8 cellular contexts compared by ENCODE assay signal in genomic region chr1:180231506-180232420, GRCh38. TPM values are rescaled to one million over a fixed set of nuclear protein-coding genes. Genes with fewer than 3 reads are reported as not detected.
A peak's percentile ranks its signal among the peaks of the same experiment; 100 is the strongest.
DNase-seq lines count a peak whose midpoint lies in the region; ATAC-seq and TF ChIP-seq lines count a peak whose summit lies in the region.

No MANE protein-coding gene starts in this region.

- TF ChIP-seq CTCF in kidney epithelial cell (IDR thresholded peaks at IDR 0.05; ENCODE audit: insufficient read depth, low read length, poor library complexity, severe bottlenecking) = peak; percentile 13

- H3K4me1 ChIP-seq in thymus (ENCODE audit: control insufficient read depth, insufficient read depth, low read length) = peaks cover 22% of the 10 kb centered on the region

- peak; percentile 16 for DNase-seq in stimulated activated CD4-positive, alpha-beta T cell treated with anti-CD3 and anti-CD28 coated beads, Interleukin-12 subunit alpha, Interleukin-12 subunit beta, amount 100 ng/mL, for 4 hours
- DNase-seq in stimulated activated CD4-positive, alpha-beta T cell treated with anti-CD3 and anti-CD28 coated beads, Interleukin-1b, Interleukin-23, amount 100 ng/mL, for 48 hours = no peak
- DNase-seq in NCI-H460 (ENCODE audit: extremely low read depth, low read depth) (peak; percentile 64), amniotic epithelial cell (ENCODE audit: low read depth) (peak; percentile 27), kidney epithelial cell (ENCODE audit: low read depth) (no peak), sciatic nerve (ENCODE audit: low spot score) (no peak)
- DNase-seq in effector CD4-positive, alpha-beta T cell = no peak

- H3K9me3 ChIP-seq in thymus (ENCODE audit: control insufficient read depth) = no peaks in the 10 kb centered on the region

- intact Hi-C loops in sciatic nerve (cut with DNase I) = no loop called here

- H3K27me3 ChIP-seq in kidney epithelial cell (ENCODE audit: control insufficient read depth, insufficient read depth, low read length) (peaks cover 83% of the 10 kb centered on the region), thymus (ENCODE audit: control insufficient read depth, insufficient read depth) (peaks cover 77% of the 10 kb centered on the region)

- H3K36me3 ChIP-seq in kidney epithelial cell (ENCODE audit: control insufficient read depth, insufficient read depth, low read length) (no peaks in the 10 kb centered on the region), thymus (ENCODE audit: control insufficient read depth, insufficient read depth) (no peaks in the 10 kb centered on the region)

- H3K27ac ChIP-seq in thymus (ENCODE audit: low read depth) = no peak overlapping the region

- no peak for ATAC-seq in sciatic nerve

- 3% methylated on average over 54 of the region's 54 CpGs for WGBS in thymus

- H3K4me3 ChIP-seq in kidney epithelial cell (ENCODE audit: low read depth, low read length) (peak overlapping the region; percentile 19), thymus (ENCODE audit: low read length) (peak overlapping the region; percentile 21)

RNA-seq across cellular contexts. Expression of gene LHX4, which starts 1.7 kb away (rescaled TPM):
- 0.29 and 0.79 TPM in 2 replicates for total RNA-seq in NCI-H460 (2014; rRNA removed; shearing (Covaris generic))
- polyA plus RNA-seq in NCI-H460 (2014; cell fraction: nucleus; rRNA removed) = 0.90 and 1.6 TPM in 2 replicates
- under 0.01 TPM in 1 of 2 replicates, not detected in the other for total RNA-seq in kidney epithelial cell
- 0.05 TPM for polyA plus RNA-seq in thymus
- total RNA-seq in sciatic nerve = not detected

Comparison
In these comparisons a context has a peak if more than half of its experiments do, and no peak if none do; other contexts are left out.
1. DNase-seq: peak in stimulated activated CD4-positive, alpha-beta T cell treated with anti-CD3 and anti-CD28 coated beads, Interleukin-12 subunit alpha, Interleukin-12 subunit beta, amount 100 ng/mL, for 4 hours (single experiment), NCI-H460 (single experiment) and amniotic epithelial cell (single experiment); none in stimulated activated CD4-positive, alpha-beta T cell treated with anti-CD3 and anti-CD28 coated beads, Interleukin-1b, Interleukin-23, amount 100 ng/mL, for 48 hours (single experiment), kidney epithelial cell (single experiment), sciatic nerve (single experiment) and effector CD4-positive, alpha-beta T cell (single experiment).